12 cellular contexts compared by ENCODE assay signal in genomic region chr14:59427653-59428578, GRCh38. TPM values are rescaled to one million over a fixed set of nuclear protein-coding genes. Genes with fewer than 3 reads are reported as not detected.
DNase-seq lines count a peak whose midpoint lies in the region; ATAC-seq and TF ChIP-seq lines count a peak whose summit lies in the region.
"Had no signal": no experiment of that assay in that cellular context is flagged by ENCODE, and none has a peak within 500 bp of the region (broad histone marks: within the 10 kb centered on the region; RNA-seq: fewer than 3 reads in every experiment).

No MANE protein-coding gene starts in this region.

- intact Hi-C loops in ovary (cut with DNase I) = loop anchor here in 2 of 4 donors (2.0 to 10.0 kb wide), 2 partner anchors 77 to 103 kb away; no protein-coding TSS in a partner anchor

- H3K36me3 ChIP-seq in ovary = no peaks in the 10 kb centered on the region

- H3K27me3 ChIP-seq in ovary = no peaks in the 10 kb centered on the region

- H3K27ac ChIP-seq in ovary = no peak overlapping the region

- H3K4me1 ChIP-seq in ovary (ENCODE audit: insufficient read depth) = peaks cover 11% of the 10 kb centered on the region

- TF ChIP-seq EP300 in ovary (IDR thresholded peaks at IDR 0.05) = no peak

- H3K9me3 ChIP-seq in ovary = no peaks in the 10 kb centered on the region

- ATAC-seq in HG03521 (IDR thresholded peaks at IDR 0.05; ENCODE audit: unreplicated experiment) = no peak
- ATAC-seq in GM19455 (IDR thresholded peaks at IDR 0.05; ENCODE audit: unreplicated experiment) = no peak

- no peak overlapping the region for H3K4me3 ChIP-seq in AG10803 (ENCODE audit: low read length)
- H3K4me3 ChIP-seq in fibroblast of pulmonary artery (replicated peaks; ENCODE audit: low read depth, low read length) = no peak overlapping the region
- H3K4me3 ChIP-seq in ovary = no peak overlapping the region

- TF ChIP-seq CTCF in AG10803 (conservative IDR thresholded peaks at IDR 0.05; ENCODE audit: low read length) = no peak
- no peak for TF ChIP-seq CTCF in fibroblast of pulmonary artery (IDR thresholded peaks at IDR 0.05; ENCODE audit: low read length, missing control alignments)
- no peak for TF ChIP-seq CTCF in ovary (IDR thresholded peaks at IDR 0.05)

- no peak for TF ChIP-seq POLR2A in ovary (IDR thresholded peaks at IDR 0.05)

- DNase-seq in AG10803 (ENCODE audit: low read depth) = peak; percentile 25
- peak; percentile 8 for DNase-seq in RKO (ENCODE audit: low spot score)
- peak; percentile 48 for DNase-seq in fibroblast of pulmonary artery (ENCODE audit: low read depth)
- DNase-seq in ovary = peak in 4 of 5 donors; percentile 31 to 58 (median 41)
- DNase-seq in mesenteric fat pad (ENCODE audit: low spot score) = no peak
- DNase-seq in GDM1 (lab: John Stamatoyannopoulos, UW) = no peak
- DNase-seq: activated B cell treated with CpG ODN at 0.5 μM for 24 hours, activated gamma-delta T cell, GF-D8, NCI-H1694 had no signal

- 31 to 51% (median 47%) methylated on average over 13 of the region's 13 CpGs for WGBS in ovary, 3 donors

RNA-seq across cellular contexts. Expression of gene GPR135, which starts 37.3 kb away (rescaled TPM):
- total RNA-seq in ovary (10 to 100 TPM in 1 of 7 donors, 1 to 10 TPM in 6; 4.8 to 10.9 (median 6.9) TPM), mesenteric fat pad (7.5 TPM)
- 1 to 10 TPM; 1.7 to 4.6 TPM for polyA plus RNA-seq in ovary

RNA-seq across cellular contexts. Expression of gene L3HYPDH, which starts 56.3 kb away (rescaled TPM):
- total RNA-seq in ovary (10 to 100 TPM; 21.4 to 52.8 (median 31.9) TPM), mesenteric fat pad (62.8 TPM)
- polyA plus RNA-seq in ovary = 10 to 100 TPM; 17.2 to 31.2 TPM

RNA-seq across cellular contexts. Expression of gene JKAMP, which starts 56.4 kb away (rescaled TPM):
- 10 to 100 TPM; 21.6 to 67.1 (median 26.1) TPM for total RNA-seq in ovary
- 10 to 100 TPM; 30.6 to 51.5 TPM for polyA plus RNA-seq in ovary
- 33.7 TPM for total RNA-seq in mesenteric fat pad

Comparison
In these comparisons a context has a peak if more than half of its experiments do, and no peak if none do; other contexts are left out.
1. DNase-seq: peak in AG10803 (single experiment), RKO (single experiment), fibroblast of pulmonary artery (single experiment) and ovary (4 of 5); none in mesenteric fat pad (single experiment) and GDM1 (single experiment).